8 cellular contexts compared by ENCODE assay signal in genomic region chr20:38926142-38926933, GRCh38. TPM values are rescaled to one million over a fixed set of nuclear protein-coding genes. Genes with fewer than 3 reads are reported as not detected.
DNase-seq lines count a peak whose midpoint lies in the region; ATAC-seq and TF ChIP-seq lines count a peak whose summit lies in the region.

TSS of gene FAM83D (plus strand) at chr20:38926417. CDS start at chr20:38926443, 26 bp downstream.

- H3K27ac ChIP-seq in osteoblast (ENCODE audit: low read depth, low read length): peak within 1 kb of the TSS; percentile 63
- H3K27ac ChIP-seq in thoracic aorta: no peak within 1 kb of the TSS

- H3K79me2 ChIP-seq in osteoblast (ENCODE audit: insufficient read depth, low read length): peaks cover 51% of the 10 kb centered on the region

- ATAC-seq in HG02623 (IDR thresholded peaks at IDR 0.05; ENCODE audit: unreplicated experiment) (peak; percentile 87), SK-N-SH treated with all-trans-retinoic acid at 6 μM for 48 hours (peak; percentile 93), thoracic aorta (ENCODE audit: insufficient number of reproducible peaks, low FRiP score, low read depth) (peak; percentile 75)

- peaks cover 26% of the 10 kb centered on the region for H3K4me1 ChIP-seq in osteoblast (ENCODE audit: insufficient read depth, low read length)
- H3K4me1 ChIP-seq in thoracic aorta (ENCODE audit: control insufficient read depth in 1 of 2, low read depth in 2 of 2): peaks cover 7 to 8% of the 10 kb centered on the region in 2 donors

- peak within 1 kb of the TSS; percentile 97 for H3K4me2 ChIP-seq in osteoblast (ENCODE audit: insufficient read depth, low read length)

- no peaks in the 10 kb centered on the region for H4K20me1 ChIP-seq in osteoblast (ENCODE audit: insufficient read depth, low read length)

- peak within 1 kb of the TSS; percentile 89 for H3K4me3 ChIP-seq in osteoblast (ENCODE audit: insufficient read depth, low read length)
- H3K4me3 ChIP-seq in thoracic aorta: peak within 1 kb of the TSS; percentile 90

- no peak for TF ChIP-seq CTCF in GM10266 (IDR thresholded peaks at IDR 0.05; ENCODE audit: control insufficient read depth, insufficient read depth, low read depth, missing control alignments)
- TF ChIP-seq CTCF in osteoblast (IDR thresholded peaks at IDR 0.05; ENCODE audit: extremely low read depth, low read depth, low read length): no peak
- TF ChIP-seq CTCF in thoracic aorta (IDR thresholded peaks at IDR 0.05): no peak

- no peaks in the 10 kb centered on the region for H3K9me3 ChIP-seq in osteoblast (ENCODE audit: low read depth, low read length)
- H3K9me3 ChIP-seq in thoracic aorta: no peaks in the 10 kb centered on the region

- H3K27me3 ChIP-seq in osteoblast (ENCODE audit: insufficient read depth, low read length) (peaks cover 11% of the 10 kb centered on the region), thoracic aorta (replicated peaks; ENCODE audit: insufficient read depth) (no peaks in the 10 kb centered on the region)

- DNase-seq in GM10266 (ENCODE audit: extremely low spot score) (peak; percentile 99), NCI-H1092 treated with DMSO at 0.1 percent for 48 hours (lab: John Stamatoyannopoulos, UW) (peak; percentile 98), glomerular visceral epithelial cell (ENCODE audit: extremely low spot score) (peak; percentile 99), osteoblast (ENCODE audit: insufficient read length, low spot score, missing footprints) (peak; percentile 100), thoracic aorta (ENCODE audit: low spot score) (peak; percentile 74)
- DNase-seq in activated naive CD4-positive, alpha-beta T cell treated with anti-CD3 and anti-CD28 coated beads, Interleukin-2, amount 50 U/mL, for 16 hours: peak; percentile 93

- H2AFZ ChIP-seq in osteoblast (ENCODE audit: low read length): peak within 1 kb of the TSS; percentile 94

- no peaks in the 10 kb centered on the region for H3K36me3 ChIP-seq in osteoblast (ENCODE audit: insufficient read depth, low read length)
- no peaks in the 10 kb centered on the region for H3K36me3 ChIP-seq in thoracic aorta

TF ChIP-seq in SK-N-SH treated with all-trans-retinoic acid at 6 μM for 48 hours, 23 proteins besides CTCF, POLR2A, EP300 and RAD21:
- TF ChIP-seq TSHZ2 (CRISPR knock-in tag; IDR thresholded peaks at IDR 0.05) (no peak), ZNF8 (CRISPR knock-in tag; IDR thresholded peaks at IDR 0.05) (no peak), PPARA (CRISPR knock-in tag; IDR thresholded peaks at IDR 0.05; ENCODE audit: borderline replicate concordance) (no peak), ESRRG (CRISPR knock-in tag; IDR thresholded peaks at IDR 0.05) (no peak)

RNA-seq across cellular contexts. Expression of gene FAM83D, which starts in this region (rescaled TPM):
- total RNA-seq in osteoblast (1.8 and 2.2 TPM in 2 replicates), thoracic aorta (1 to 10 TPM; 5.7 to 6.6 TPM)
